34 cellular contexts compared by ENCODE assay signal in the genomic region with DNA sequence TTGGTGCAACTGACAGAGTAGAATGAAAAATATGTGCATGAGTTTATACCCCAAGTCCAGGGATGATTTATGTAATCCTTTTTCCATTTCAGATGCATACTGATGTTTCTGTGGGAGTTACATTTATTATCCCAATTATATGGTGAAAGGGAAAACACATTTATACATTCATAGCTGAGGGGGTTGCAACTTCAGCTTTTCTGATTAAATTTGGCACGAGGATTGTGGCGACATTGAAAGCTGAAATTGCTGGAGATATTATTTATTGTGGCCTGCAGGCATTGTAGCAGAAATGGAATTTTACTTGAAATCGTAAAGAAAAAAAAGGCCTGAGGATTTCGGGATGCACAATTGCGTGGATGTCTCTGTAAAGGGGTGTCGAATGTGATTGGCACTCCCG. TPM values are rescaled to one million over a fixed set of nuclear protein-coding genes. Genes with fewer than 3 reads are reported as not detected.
DNase-seq lines count a peak whose midpoint lies in the region; ATAC-seq and TF ChIP-seq lines count a peak whose summit lies in the region.
"Had no signal": no experiment of that assay in that cellular context is flagged by ENCODE, and none has a peak within 500 bp of the region (broad histone marks: within the 10 kb centered on the region; RNA-seq: fewer than 3 reads in every experiment).

No MANE protein-coding gene starts in this region.

- H3K36me3 Mint-ChIP-seq in mesothelial cell of epicardium: no peaks in the 10 kb centered on the region
- H3K36me3 Mint-ChIP-seq: CD4-positive, alpha-beta memory T cell; CD4-positive, CD25-positive, alpha-beta regulatory T cell; CD8-positive, alpha-beta memory T cell; CD8-positive, alpha-beta T cell had no signal

- H3K9me3 Mint-ChIP-seq in mesothelial cell of epicardium: no peaks in the 10 kb centered on the region
- H3K9me3 Mint-ChIP-seq: CD4-positive, alpha-beta T cell; CD8-positive, alpha-beta memory T cell; CD8-positive, alpha-beta T cell had no signal

- intact Hi-C loops in PC-3 (cut with micrococcal nuclease): no loop called here

- H3K4me1 ChIP-seq in adipocyte (ENCODE audit: control insufficient read depth, insufficient read depth, low read length) (no peaks in the 10 kb centered on the region), PC-3 (ENCODE audit: insufficient read depth, low read length) (no peaks in the 10 kb centered on the region)
- H3K4me1 ChIP-seq: A549, BE2C, Caco-2 had no signal

- no peaks in the 10 kb centered on the region for H4K20me1 ChIP-seq in PC-3 (ENCODE audit: low read length)
- H4K20me1 ChIP-seq: BLaER1; BLaER1 treated with 17β-estradiol and CSF1 and Interleukin-3, amounts not matched to agents 10 nM and 100 nM had no signal

- H3K9me3 ChIP-seq in SK-N-MC (ENCODE audit: low read depth, low read length) (no peaks in the 10 kb centered on the region), adipocyte (ENCODE audit: control insufficient read depth, low read length) (no peaks in the 10 kb centered on the region), PC-3 (ENCODE audit: low read length) (no peaks in the 10 kb centered on the region)
- H3K9me3 ChIP-seq: A549, BE2C, Caco-2 had no signal

- TF ChIP-seq CTCF in mesothelial cell of epicardium (IDR thresholded peaks at IDR 0.05; ENCODE audit: unreplicated experiment) (no peak), PC-3 (conservative IDR thresholded peaks at IDR 0.05; ENCODE audit: low read depth, low read length) (no peak)

- H3K79me2 ChIP-seq in PC-3 (ENCODE audit: low read length): no peaks in the 10 kb centered on the region

- CTCF ChIA-PET in PC-3 (lab: Charles Lee): no interaction called here

- ATAC-seq in PC-3: no peak
- no peak for ATAC-seq in GM18520 (IDR thresholded peaks at IDR 0.05; ENCODE audit: unreplicated experiment)
- ATAC-seq: A549; CD8-positive, alpha-beta T cell had no signal

- BruUV-seq in PC-3 (replicated peaks; lab: Mats Ljungman, UMichigan): no TSS peak

- H3K27me3 ChIP-seq in adipocyte (replicated peaks; ENCODE audit: control insufficient read depth, insufficient read depth, low read length): peaks cover 50% of the 10 kb centered on the region
- H3K27me3 ChIP-seq in PC-3 (ENCODE audit: low read length): peaks cover 50% of the 10 kb centered on the region
- H3K27me3 ChIP-seq: BLaER1; BLaER1 treated with 17β-estradiol and CSF1 and Interleukin-3, amounts not matched to agents 10 nM and 100 nM had no signal

- peaks cover 78% of the 10 kb centered on the region for H3K27me3 Mint-ChIP-seq in mesothelial cell of epicardium (ENCODE audit: low read depth)

- H3K27ac ChIP-seq in SK-N-MC: peak overlapping the region; percentile 74
- no peak overlapping the region for H3K27ac ChIP-seq in PC-3 (ENCODE audit: low read length)
- H3K27ac ChIP-seq: 22Rv1; A549; BLaER1; BLaER1 treated with 17β-estradiol and CSF1 and Interleukin-3, amounts not matched to agents 10 nM and 100 nM; C4-2B had no signal

- H3K36me3 ChIP-seq in SK-N-MC (ENCODE audit: insufficient read depth, low read length) (no peaks in the 10 kb centered on the region), adipocyte (ENCODE audit: control insufficient read depth, insufficient read depth, low read length, severe bottlenecking) (no peaks in the 10 kb centered on the region), PC-3 (ENCODE audit: low read depth, low read length) (no peaks in the 10 kb centered on the region)
- H3K36me3 ChIP-seq: BE2C, BLaER1 had no signal

- H3K4me3 Mint-ChIP-seq in mesothelial cell of epicardium: no peak overlapping the region
- H3K4me3 Mint-ChIP-seq: B cell; CD4-positive, alpha-beta memory T cell; CD4-positive, alpha-beta T cell; CD4-positive, CD25-positive, alpha-beta regulatory T cell; CD8-positive, alpha-beta memory T cell; CD8-positive, alpha-beta T cell had no signal

- POLR2A ChIA-PET in PC-3 (lab: Charles Lee; ENCODE audit: unreplicated experiment): no interaction called here

- peak; percentile 81 for DNase-seq in SK-N-MC (ENCODE audit: low read depth, low spot score)
- DNase-seq in adipocyte (ENCODE audit: low read depth): peak; percentile 21
- DNase-seq in mesothelial cell of epicardium (ENCODE audit: low spot score in 2 of 2, unreplicated experiment in 2 of 2): no peak
- no peak for DNase-seq in PC-3
- no peak for DNase-seq in NCI-H2196 (lab: John Stamatoyannopoulos, UW; ENCODE audit: unreplicated experiment)
- DNase-seq: 8988T; ACHN; AML-193; BE2C; C1 segment of cervical spinal cord; Caco-2; Calu3; CD4-positive, alpha-beta memory T cell; CD4-positive, alpha-beta T cell; CD4-positive, CD25-positive, alpha-beta regulatory T cell; CD8-positive, alpha-beta memory T cell; CD8-positive, alpha-beta T cell; COR-L47; DMS 273 treated with DMSO at 0.1 percent for 48 hours; DMS153; DMS53; DMS79; DMS79 treated with DMSO at 0.1 percent for 48 hours; DND-41; EL had no signal

- H3K9ac ChIP-seq in SK-N-MC (ENCODE audit: insufficient read length): no peak overlapping the region
- no peak overlapping the region for H3K9ac ChIP-seq in adipocyte (ENCODE audit: low read length)
- no peak overlapping the region for H3K9ac ChIP-seq in PC-3 (ENCODE audit: low read length)
- H3K9ac ChIP-seq: BLaER1; BLaER1 treated with 17β-estradiol and CSF1 and Interleukin-3, amounts not matched to agents 10 nM and 100 nM had no signal

- no peaks in the 10 kb centered on the region for H3F3A ChIP-seq in PC-3 (ENCODE audit: low read length, unreplicated experiment)

- no peak overlapping the region for H3K4me2 ChIP-seq in PC-3 (ENCODE audit: low read length)
- H3K4me2 ChIP-seq: A549; BLaER1; BLaER1 treated with 17β-estradiol and CSF1 and Interleukin-3, amounts not matched to agents 10 nM and 100 nM had no signal

- H3K27ac Mint-ChIP-seq in mesothelial cell of epicardium: peak overlapping the region; percentile 20
- H3K27ac Mint-ChIP-seq: B cell; CD4-positive, alpha-beta memory T cell; CD4-positive, alpha-beta T cell; CD8-positive, alpha-beta memory T cell; CD8-positive, alpha-beta T cell had no signal

- peaks cover 18% of the 10 kb centered on the region for H3K4me1 Mint-ChIP-seq in mesothelial cell of epicardium

- H3K4me3 ChIP-seq in SK-N-MC (peak overlapping the region; percentile 54), adipocyte (ENCODE audit: low read length) (no peak overlapping the region), PC-3 (ENCODE audit: low read length) (no peak overlapping the region)
- H3K4me3 ChIP-seq: A549; BLaER1; BLaER1 treated with 17β-estradiol and CSF1 and Interleukin-3, amounts not matched to agents 10 nM and 100 nM had no signal

- no peak overlapping the region for H2AFZ ChIP-seq in PC-3 (ENCODE audit: low read length)

- H3K9me2 ChIP-seq in PC-3 (replicated peaks; ENCODE audit: low read length): no peaks in the 10 kb centered on the region

RNA-seq across cellular contexts. Expression of a gene that starts 31.5 kb away (rescaled TPM):
- total RNA-seq in mesothelial cell of epicardium: 0.31 to 0.40 TPM (median 0.34 TPM) in 3 replicates
- total RNA-seq in PC-3 (2014; rRNA removed): not detected in 2 replicates
- total RNA-seq: A172; A673; B cell; Caco-2; CD4-positive, alpha-beta memory T cell; CD4-positive, alpha-beta T cell; CD4-positive, CD25-positive, alpha-beta regulatory T cell; CD8-positive, alpha-beta T cell had no signal

Comparison
In these comparisons a context has a peak if more than half of its experiments do, and no peak if none do; other contexts are left out.
1. DNase-seq: peak in SK-N-MC (single experiment) and adipocyte (single experiment); none in mesothelial cell of epicardium (0 of 2), PC-3 (single experiment) and NCI-H2196 (single experiment).